7 cellular contexts compared by ENCODE assay signal in genomic region chr1:145013353-145013752, GRCh38.
DNase-seq lines count a peak whose midpoint lies in the region; ATAC-seq, FAIRE-seq and TF ChIP-seq lines count a peak whose summit lies in the region.
"Not testable (repeated sequence)": the region's sequence is repeated elsewhere in the genome, so short reads cannot be mapped to it uniquely, and the experiment has no call there.

No MANE protein-coding gene starts in this region.

- not testable (repeated sequence) for H3K4me3 Mint-ChIP-seq in activated B cell treated with CpG ODN at 0.5 μM for 24 hours

- not testable (repeated sequence) for TF ChIP-seq POLR2A in GM12891 (IDR thresholded peaks at IDR 0.05; ENCODE audit: low read depth, low read length)

- DNase-seq in GM12891 (ENCODE audit: insufficient read length, low spot score); GM19239 (ENCODE audit: insufficient read length, low spot score); activated B cell treated with CpG ODN at 0.5 μM for 24 hours: not testable (repeated sequence)

- CTCF ChIA-PET in activated B cell treated with CpG ODN at 0.5 μM for 24 hours (lab: Charles Lee): not testable (repeated sequence)

- H3K9me3 Mint-ChIP-seq in activated B cell treated with CpG ODN at 0.5 μM for 24 hours: not testable (repeated sequence)

- ATAC-seq in GM18511 (IDR thresholded peaks at IDR 0.05; ENCODE audit: unreplicated experiment): peak; percentile 45
- ATAC-seq in HG02678 (IDR thresholded peaks at IDR 0.05; ENCODE audit: unreplicated experiment): peak; percentile 47
- ATAC-seq in HG02870 (IDR thresholded peaks at IDR 0.05; ENCODE audit: unreplicated experiment): peak; percentile 33
- peak; percentile 39 for ATAC-seq in HG03354 (IDR thresholded peaks at IDR 0.05; ENCODE audit: poor library complexity, severe bottlenecking, unreplicated experiment)
- peak; percentile 23 for ATAC-seq in activated B cell treated with CpG ODN at 0.5 μM for 24 hours (ENCODE audit: low read depth)

- peak; percentile 33 for FAIRE-seq in GM12891 (lab: Jason Lieb, UNC)
- peak; percentile 40 for FAIRE-seq in GM19239 (lab: Jason Lieb, UNC)

- H3K36me3 Mint-ChIP-seq in activated B cell treated with CpG ODN at 0.5 μM for 24 hours (ENCODE audit: low read depth): not testable (repeated sequence)

- not testable (repeated sequence) for H3K27ac Mint-ChIP-seq in activated B cell treated with CpG ODN at 0.5 μM for 24 hours

- not testable (repeated sequence) for TF ChIP-seq CTCF in activated B cell treated with CpG ODN at 0.5 μM for 24 hours (IDR thresholded peaks at IDR 0.05)

- POLR2A ChIA-PET in activated B cell treated with CpG ODN at 0.5 μM for 24 hours (lab: Charles Lee): not testable (repeated sequence)

- H3K27me3 Mint-ChIP-seq in activated B cell treated with CpG ODN at 0.5 μM for 24 hours: not testable (repeated sequence)

- intact Hi-C loops in activated B cell treated with CpG ODN at 0.5 μM for 24 hours (cut with micrococcal nuclease): not testable (repeated sequence)

- not testable (repeated sequence) for H3K4me1 Mint-ChIP-seq in activated B cell treated with CpG ODN at 0.5 μM for 24 hours
